ENCODE assay signal across 8 cellular contexts in genomic region chr17:79777844-79778503, GRCh38. TPM values are rescaled to one million over a fixed set of nuclear protein-coding genes. Genes with fewer than 3 reads are reported as not detected.
DNase-seq lines count a peak whose midpoint lies in the region; ATAC-seq and TF ChIP-seq lines count a peak whose summit lies in the region.

CBX2 (plus strand) TSS chr17:79778148; CDS start chr17:79778236, 88 bp downstream.

- peaks cover 16% of the 10 kb centered on the region for H4K20me1 ChIP-seq in OCI-LY3 (ENCODE audit: insufficient read depth, low read length)

- peaks cover 18% of the 10 kb centered on the region for H3K79me2 ChIP-seq in OCI-LY3 (ENCODE audit: low read length)

- peaks cover 24% of the 10 kb centered on the region for H3K36me3 ChIP-seq in OCI-LY3 (replicated peaks; ENCODE audit: low read depth, low read length)

- H3K9me3 ChIP-seq in OCI-LY3 (ENCODE audit: insufficient read depth, low read length), result no peaks in the 10 kb centered on the region

- no peak within 1 kb of the TSS; the same call in 1 of the 2 replicates for H3K27ac ChIP-seq in OCI-LY3 (ENCODE audit: low read length)

- peaks cover 14% of the 10 kb centered on the region for H3K4me1 ChIP-seq in OCI-LY3 (ENCODE audit: low read length)

- ATAC-seq in GM18505 (IDR thresholded peaks at IDR 0.05; ENCODE audit: unreplicated experiment), result peak; percentile 74
- ATAC-seq in HG03432 (IDR thresholded peaks at IDR 0.05; ENCODE audit: unreplicated experiment), result peak; percentile 67
- ATAC-seq in esophagus mucosa, result peak; percentile 75

- TF ChIP-seq CTCF in OCI-LY3 (IDR thresholded peaks at IDR 0.05; ENCODE audit: low read depth, low read length), result no peak

- no peak for TF ChIP-seq POLR2A in GM18505 (IDR thresholded peaks at IDR 0.05; ENCODE audit: borderline replicate concordance, extremely low read depth, insufficient read depth, insufficient read length)

- peak within 1 kb of the TSS; percentile 86 for H3K9ac ChIP-seq in OCI-LY3 (ENCODE audit: low read length)

- H3K27me3 ChIP-seq in OCI-LY3 (ENCODE audit: low read depth, low read length), result peaks cover 34% of the 10 kb centered on the region

- DNase-seq in 8988T (peak; percentile 95), activated T-cell treated with anti-CD3 and anti-CD28 coated beads for 48 hours (ENCODE audit: low read depth) (peak; percentile 85), myocyte (ENCODE audit: low read depth) (peak; percentile 69)
- DNase-seq in stimulated activated CD8-positive, alpha-beta memory T cell treated with anti-CD3 and anti-CD28 coated beads, Interleukin-7, amount 100 ng/mL, for 4 hours (ENCODE audit: low read depth in 2 of 2), result peak; percentile 29 to 80

- peak within 1 kb of the TSS; percentile 93 for H3K4me3 ChIP-seq in OCI-LY3 (ENCODE audit: low read length)

- peak within 1 kb of the TSS; percentile 94 for H3K4me2 ChIP-seq in OCI-LY3 (ENCODE audit: low read length)

- 0 out of 2 replicates have a peak within 1 kb of the TSS, but pooled peaks have one; percentile 0 for H2AFZ ChIP-seq in OCI-LY3 (ENCODE audit: low read depth, low read length)

RNA-seq across cellular contexts. Expression of gene CBX2, which starts in this region (rescaled TPM):
- 3.8 TPM for total RNA-seq in esophagus mucosa
- 1.3 and 2.2 TPM in 2 replicates for total RNA-seq in myocyte
- 3.1 TPM for polyA plus RNA-seq in myocyte (2012)
